ENCODE assay signal across 17 cellular contexts in the genomic region with DNA sequence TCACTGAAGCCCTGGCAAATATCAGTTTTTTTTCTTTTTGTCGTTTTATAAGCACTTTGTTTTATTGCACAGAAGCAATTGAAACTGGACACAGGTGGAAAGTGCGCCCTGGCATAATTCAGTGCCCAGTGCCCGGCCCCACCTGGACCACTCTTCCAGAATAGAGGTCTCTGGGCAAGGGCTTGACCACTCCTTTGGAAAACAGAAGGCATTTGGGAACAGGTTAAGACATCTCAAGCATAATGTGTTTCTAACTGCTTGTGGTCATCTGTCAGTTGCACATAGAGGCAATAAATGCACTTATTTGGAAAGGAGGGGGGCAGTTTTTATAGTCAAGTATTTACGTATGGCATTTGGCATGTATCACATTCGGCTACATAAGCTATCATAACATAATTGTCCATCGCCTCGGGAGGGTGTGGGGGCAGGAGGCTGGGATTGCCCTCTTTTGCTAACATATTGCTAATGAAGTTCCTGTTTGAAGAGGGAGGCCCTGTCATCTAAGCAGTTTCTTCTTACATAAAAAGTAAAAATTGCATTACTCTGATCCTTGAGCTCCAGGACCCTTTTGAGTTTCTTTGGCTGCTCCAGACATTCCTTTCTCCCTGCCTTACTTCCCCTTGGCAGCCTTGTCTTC. TPM values are rescaled to one million over a fixed set of nuclear protein-coding genes. Genes with fewer than 3 reads are reported as not detected.
DNase-seq lines count a peak whose midpoint lies in the region; ATAC-seq, FAIRE-seq and TF ChIP-seq lines count a peak whose summit lies in the region.
"Had no signal": no experiment of that assay in that cellular context is flagged by ENCODE, and none has a peak within 500 bp of the region (broad histone marks: within the 10 kb centered on the region; RNA-seq: fewer than 3 reads in every experiment).

No MANE protein-coding gene starts in this region.

- ATAC-seq in central memory CD8-positive, alpha-beta T cell (replicated peaks; ENCODE audit: extremely low read depth, poor library complexity, severe bottlenecking) = no peak
- no peak for ATAC-seq in GM21367 (IDR thresholded peaks at IDR 0.05; ENCODE audit: unreplicated experiment)
- ATAC-seq: A549, gastrocnemius medialis had no signal

- H3K36me3 ChIP-seq in OCI-LY7 (ENCODE audit: insufficient read depth, low read length) (no peaks in the 10 kb centered on the region), small intestine (ENCODE audit: control insufficient read depth in 2 of 2, insufficient read depth in 2 of 2, low read length in 2 of 2) (no peaks in the 10 kb centered on the region)
- H3K36me3 ChIP-seq: gastrocnemius medialis, neutrophil, right lobe of liver, SJSA1 had no signal

- TF ChIP-seq CTCF in OCI-LY7 (conservative IDR thresholded peaks at IDR 0.05; ENCODE audit: low read length) = no peak

- H3K9me3 Mint-ChIP-seq in activated CD4-positive, alpha-beta T cell treated with anti-CD3 and anti-CD28 coated beads, Interleukin-2, amount 10 ng/mL, durations not matched to agents 24 days and 14 days = peaks cover 23% of the 10 kb centered on the region
- peaks cover 16% of the 10 kb centered on the region for H3K9me3 Mint-ChIP-seq in central memory CD8-positive, alpha-beta T cell

- CTCF ChIA-PET in OCI-LY7 (lab: Charles Lee; ENCODE audit: unreplicated experiment) = no interaction called here

- no peaks in the 10 kb centered on the region for H3K9me2 ChIP-seq in OCI-LY7 (ENCODE audit: insufficient read depth, low read length)

- H3K4me3 ChIP-seq in OCI-LY7 (ENCODE audit: low read depth, low read length, poor library complexity, severe bottlenecking) = no peak overlapping the region
- no peak overlapping the region for H3K4me3 ChIP-seq in small intestine (ENCODE audit: low read depth in 1 of 2, low read length in 2 of 2)
- H3K4me3 ChIP-seq: A549, gastrocnemius medialis, right lobe of liver, SJSA1 had no signal

- FAIRE-seq in small intestine (lab: Jason Lieb, UNC) = no peak
- FAIRE-seq: A549, urothelium cell line had no signal

- peaks cover 31% of the 10 kb centered on the region for H3K4me1 ChIP-seq in OCI-LY7 (ENCODE audit: insufficient read depth, low read length, poor library complexity, severe bottlenecking)
- no peaks in the 10 kb centered on the region for H3K4me1 ChIP-seq in small intestine (ENCODE audit: control insufficient read depth in 2 of 2, insufficient read depth in 1 of 2, low read depth in 1 of 2, low read length in 1 of 2)
- H3K4me1 ChIP-seq: A549, gastrocnemius medialis, right lobe of liver, SJSA1 had no signal

- BruUV-seq in OCI-LY7 (replicated peaks; lab: Mats Ljungman, UMichigan) = no TSS peak

- H3K27me3 Mint-ChIP-seq in activated CD4-positive, alpha-beta T cell treated with anti-CD3 and anti-CD28 coated beads, Interleukin-2, amount 10 ng/mL, durations not matched to agents 24 days and 14 days = no peaks in the 10 kb centered on the region
- no peaks in the 10 kb centered on the region for H3K27me3 Mint-ChIP-seq in central memory CD8-positive, alpha-beta T cell

- H3K79me2 ChIP-seq in OCI-LY7 (ENCODE audit: insufficient read depth, low read depth, low read length) = no peaks in the 10 kb centered on the region

- H3K4me2 ChIP-seq in OCI-LY7 (ENCODE audit: low read length) = no peak overlapping the region
- H3K4me2 ChIP-seq: A549 had no signal

- peak overlapping the region; percentile 72; the same call in 1 of the 2 replicates for H2AFZ ChIP-seq in OCI-LY7 (ENCODE audit: low read length)

- H3K9me3 ChIP-seq in OCI-LY7 (ENCODE audit: low read length) (peaks cover 18% of the 10 kb centered on the region), small intestine (ENCODE audit: control insufficient read depth, low read depth) (peaks cover 5% of the 10 kb centered on the region)

- H3K27me3 ChIP-seq in small intestine (ENCODE audit: control insufficient read depth in 2 of 2, insufficient read depth in 2 of 2, low read length in 2 of 2) = no peaks in the 10 kb centered on the region
- H3K27me3 ChIP-seq: gastrocnemius medialis, neutrophil, right lobe of liver, SJSA1 had no signal

- H3K4me1 Mint-ChIP-seq in activated CD4-positive, alpha-beta T cell treated with anti-CD3 and anti-CD28 coated beads, Interleukin-2, amount 10 ng/mL, durations not matched to agents 24 days and 14 days = peaks cover 60% of the 10 kb centered on the region
- H3K4me1 Mint-ChIP-seq in central memory CD8-positive, alpha-beta T cell = peaks cover 53% of the 10 kb centered on the region

- H4K20me1 ChIP-seq in OCI-LY7 (ENCODE audit: insufficient read depth, low read length) = no peaks in the 10 kb centered on the region

- POLR2A ChIA-PET in OCI-LY7 (lab: Charles Lee) = interaction anchor here (0.5 to 1.2 kb wide), 2 partner anchors 12 to 20 kb away, joined by 3 read pairs; no protein-coding TSS in a partner anchor

- H3K27ac ChIP-seq in OCI-LY7 (ENCODE audit: low read depth, low read length, poor library complexity, severe bottlenecking) (peak overlapping the region; percentile 19), small intestine (ENCODE audit: low read depth in 1 of 2, low read length in 1 of 2) (peak overlapping the region; percentile 24 to 56)
- H3K27ac ChIP-seq: A549, gastrocnemius medialis, neutrophil, right lobe of liver, SJSA1 had no signal

- DNase-seq in activated CD4-positive, alpha-beta T cell treated with anti-CD3 and anti-CD28 coated beads, Interleukin-2, amount 10 ng/mL, durations not matched to agents 24 days and 14 days = no peak
- no peak for DNase-seq in activated CD4-positive, alpha-beta T cell treated with anti-CD3 and anti-CD28 coated beads for 4 hours
- DNase-seq in OCI-LY7 (ENCODE audit: low spot score) (no peak), small intestine (no peak)
- no peak for DNase-seq in central memory CD8-positive, alpha-beta T cell (ENCODE audit: low spot score in 2 of 2)
- no peak for DNase-seq in stimulated activated naive CD4-positive, alpha-beta T cell (lab: John Stamatoyannopoulos, UW)
- no peak for DNase-seq in activated CD4-positive, CD25-positive, alpha-beta regulatory T cell (lab: John Stamatoyannopoulos, UW)
- DNase-seq: gastrocnemius medialis, right lobe of liver had no signal

- peak overlapping the region; percentile 76 for H3K4me3 Mint-ChIP-seq in activated CD4-positive, alpha-beta T cell treated with anti-CD3 and anti-CD28 coated beads, Interleukin-2, amount 10 ng/mL, durations not matched to agents 24 days and 14 days
- peak overlapping the region; percentile 76 for H3K4me3 Mint-ChIP-seq in central memory CD8-positive, alpha-beta T cell
- H3K4me3 Mint-ChIP-seq: brain had no signal

- peaks cover 30% of the 10 kb centered on the region for H3K36me3 Mint-ChIP-seq in activated CD4-positive, alpha-beta T cell treated with anti-CD3 and anti-CD28 coated beads, Interleukin-2, amount 10 ng/mL, durations not matched to agents 24 days and 14 days (ENCODE audit: low read depth)
- H3K36me3 Mint-ChIP-seq in central memory CD8-positive, alpha-beta T cell (ENCODE audit: insufficient read depth) = peaks cover 7% of the 10 kb centered on the region

- 79 to 82% (median 81%) methylated on average over 7 of the region's 7 CpGs for WGBS in small intestine, 3 donors

- H3K27ac Mint-ChIP-seq in activated CD4-positive, alpha-beta T cell treated with anti-CD3 and anti-CD28 coated beads, Interleukin-2, amount 10 ng/mL, durations not matched to agents 24 days and 14 days = peak overlapping the region; percentile 100
- H3K27ac Mint-ChIP-seq in central memory CD8-positive, alpha-beta T cell (ENCODE audit: low read depth) = peak overlapping the region; percentile 98

- intact Hi-C loops in activated CD4-positive, alpha-beta T cell treated with anti-CD3 and anti-CD28 coated beads, Interleukin-2, amount 10 ng/mL, durations not matched to agents 24 days and 14 days (cut with micrococcal nuclease) = loop anchor here (5.0 to 10.0 kb wide), 2 partner anchors 182 to 925 kb away; no protein-coding TSS in a partner anchor
- intact Hi-C loops in OCI-LY7 (cut with micrococcal nuclease; ENCODE audit: unreplicated experiment) = no loop called here

RNA-seq across cellular contexts. Expression of a gene that starts 14.7 kb away (rescaled TPM):
- total RNA-seq in activated CD4-positive, alpha-beta T cell treated with anti-CD3 and anti-CD28 coated beads, Interleukin-2, amount 10 ng/mL, durations not matched to agents 24 days and 14 days = 500 and 501 TPM in 2 replicates
- total RNA-seq in OCI-LY7 (2014; rRNA removed; shearing (Covaris generic)) = not detected in 2 replicates
- total RNA-seq in OCI-LY7 (2022) = not detected in 2 replicates
- 10 to 100 TPM in 1 of 3 donors, 1 to 10 TPM in 2; 3.9 to 14.9 (median 6.3) TPM for polyA plus RNA-seq in small intestine
- total RNA-seq: HT1080, M059J, SJSA1 had no signal
- polyA plus RNA-seq: A549 had no signal

Comparison
In these comparisons a context has a peak if more than half of its experiments do, and no peak if none do; other contexts are left out.
1. RNA of a gene that starts 14.7 kb away (total RNA-seq): 500 to 501 TPM in activated CD4-positive, alpha-beta T cell treated with anti-CD3 and anti-CD28 coated beads, Interleukin-2, amount 10 ng/mL, durations not matched to agents 24 days and 14 days; not detected in OCI-LY7; every median in the first group is over 100 times any median in the second.